17 cellular contexts compared by ENCODE assay signal in genomic region chr6:16273266-16273665, GRCh38. TPM values are rescaled to one million over a fixed set of nuclear protein-coding genes. Genes with fewer than 3 reads are reported as not detected.
A peak's percentile ranks its signal among the peaks of the same experiment; 100 is the strongest.
DNase-seq lines count a peak whose midpoint lies in the region; ATAC-seq and TF ChIP-seq lines count a peak whose summit lies in the region.
"Had no signal": no experiment of that assay in that cellular context is flagged by ENCODE, and none has a peak within 500 bp of the region (broad histone marks: within the 10 kb centered on the region; RNA-seq: fewer than 3 reads in every experiment).

No MANE protein-coding gene starts in this region.

- H3K27me3 Mint-ChIP-seq in HFFc6 (ENCODE audit: insufficient read depth), result peaks cover 14% of the 10 kb centered on the region
- H3K27me3 Mint-ChIP-seq: activated CD4-positive, alpha-beta T cell treated with anti-CD3 and anti-CD28 coated beads, Interleukin-2, amount 10 ng/mL, durations not matched to agents 7 days and 5 days had no signal

- no peaks in the 10 kb centered on the region for H3K36me3 Mint-ChIP-seq in HFFc6 (ENCODE audit: low read depth)

- no peaks in the 10 kb centered on the region for H3K9me3 Mint-ChIP-seq in HFFc6
- H3K9me3 Mint-ChIP-seq: activated CD4-positive, alpha-beta T cell treated with anti-CD3 and anti-CD28 coated beads, Interleukin-2, amount 10 ng/mL, durations not matched to agents 7 days and 5 days; GM23338 had no signal

- ATAC-seq in HG03378 (IDR thresholded peaks at IDR 0.05; ENCODE audit: unreplicated experiment), result no peak
- ATAC-seq in HG02798 (IDR thresholded peaks at IDR 0.05; ENCODE audit: poor library complexity, unreplicated experiment), result no peak
- ATAC-seq: GM23338 had no signal

- H3K27ac Mint-ChIP-seq in HFFc6, result no peak overlapping the region; the same call in 1 of the 2 replicates
- H3K27ac Mint-ChIP-seq: activated CD4-positive, alpha-beta T cell treated with anti-CD3 and anti-CD28 coated beads, Interleukin-2, amount 10 ng/mL, durations not matched to agents 7 days and 5 days; GM23338 had no signal

- H3K4me3 ChIP-seq in astrocyte of the spinal cord (ENCODE audit: low read depth, low read length), result no peak overlapping the region
- H3K4me3 ChIP-seq: GM23338 had no signal

- H3K4me1 Mint-ChIP-seq in HFFc6 (ENCODE audit: low read depth), result peaks cover 35% of the 10 kb centered on the region

- DNase-seq in AG08395 (ENCODE audit: low spot score) (peak; percentile 19), HFFc6 (peak; percentile 16), astrocyte of the spinal cord (ENCODE audit: low read depth, low spot score) (peak; percentile 62), foreskin melanocyte (peak; percentile 83), C1 segment of cervical spinal cord (lab: John Stamatoyannopoulos, UW) (no peak), NCI-H1930 (lab: John Stamatoyannopoulos, UW) (no peak)
- DNase-seq: activated CD4-positive, alpha-beta T cell treated with anti-CD3 and anti-CD28 coated beads, Interleukin-2, amount 10 ng/mL, durations not matched to agents 7 days and 5 days; AML-193; effector CD8-positive, alpha-beta T cell; kidney; NCI-H1694; NCI-H748 treated with DMSO at 0.1 percent for 48 hours; posterior cingulate gyrus; stimulated activated CD4-positive, alpha-beta T cell treated with anti-CD3 and anti-CD28 coated beads, Interleukin-15, amount 100 ng/mL, for 24 hours had no signal

- in situ Hi-C loops in astrocyte of the spinal cord (cut with HindIII; ENCODE audit: low sequenced_read_pairs), result no loop called here

- H3K4me3 Mint-ChIP-seq in HFFc6, result no peak overlapping the region
- H3K4me3 Mint-ChIP-seq: activated CD4-positive, alpha-beta T cell treated with anti-CD3 and anti-CD28 coated beads, Interleukin-2, amount 10 ng/mL, durations not matched to agents 7 days and 5 days; GM23338 had no signal

- TF ChIP-seq CTCF in HFFc6 (IDR thresholded peaks at IDR 0.05) (no peak), astrocyte of the spinal cord (IDR thresholded peaks at IDR 0.05; ENCODE audit: low read depth, low read length) (no peak)

RNA-seq across cellular contexts. Expression of gene GMPR, which starts 34.9 kb away (rescaled TPM):
- total RNA-seq in HFFc6 (2021; fragmentation: NEBNext Ultra II Directional; extraction: Animal tissue kit (Norgen Biotek cat#: 25700)), result 1 to 10 TPM; 4.7 to 9.1 (median 5.4) TPM

Comparison
In these comparisons a context has a peak if more than half of its experiments do, and no peak if none do; other contexts are left out.
1. DNase-seq: peak in AG08395 (single experiment), HFFc6 (single experiment), astrocyte of the spinal cord (single experiment) and foreskin melanocyte (single experiment); none in C1 segment of cervical spinal cord (0 of 14) and NCI-H1930 (0 of 2).